Comparison of ENCODE assay signal across 37 cellular contexts in the genomic region with DNA sequence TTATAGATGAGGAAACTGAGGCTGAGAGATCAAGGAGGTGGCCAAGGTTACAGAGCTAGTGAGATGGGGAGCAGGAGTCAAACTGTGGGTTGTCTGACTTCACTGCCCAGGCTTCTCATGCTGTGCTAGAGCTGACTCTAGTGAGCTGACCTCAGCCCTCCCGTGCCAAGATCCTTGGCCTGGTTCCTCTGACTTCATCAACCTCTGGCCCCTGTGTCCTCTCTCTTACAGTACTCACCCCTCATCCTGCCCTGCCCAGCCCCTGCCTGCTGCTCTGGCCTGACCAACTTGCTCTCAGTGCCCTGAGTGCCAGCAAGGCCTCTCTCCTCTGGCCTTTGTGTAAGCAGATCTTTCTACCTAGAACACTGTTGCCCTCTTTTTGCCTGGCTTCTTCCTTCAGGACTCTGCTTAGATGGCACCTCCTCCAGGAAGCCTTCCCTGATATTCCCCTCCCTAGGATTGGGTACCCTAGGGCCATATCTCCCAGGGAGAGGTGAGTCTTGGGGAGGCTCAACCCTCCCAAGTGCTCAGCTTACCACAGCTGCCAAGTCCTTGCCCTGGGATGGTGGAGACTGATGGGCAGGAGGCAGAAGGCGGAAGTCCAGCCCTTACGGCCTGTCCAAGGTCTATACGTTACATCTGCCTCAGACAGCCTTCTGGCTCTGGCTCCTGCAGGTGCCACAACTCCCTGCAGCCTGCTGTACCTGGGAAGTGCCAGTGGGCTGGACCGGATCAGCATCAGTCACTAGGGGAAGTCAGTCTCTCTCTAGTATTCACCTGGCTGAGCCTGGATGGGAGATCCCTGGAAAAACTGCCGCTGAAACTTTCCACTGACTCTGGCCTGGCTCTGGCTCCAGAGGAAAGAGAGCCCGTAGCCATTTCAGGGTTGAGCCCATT. TPM values are rescaled to one million over a fixed set of nuclear protein-coding genes. Genes with fewer than 3 reads are reported as not detected.
DNase-seq lines count a peak whose midpoint lies in the region; ATAC-seq, FAIRE-seq and TF ChIP-seq lines count a peak whose summit lies in the region.
"Had no signal": no experiment of that assay in that cellular context is flagged by ENCODE, and none has a peak within 500 bp of the region (broad histone marks: within the 10 kb centered on the region; RNA-seq: fewer than 3 reads in every experiment).

No MANE protein-coding gene starts in this region.

- POLR2A ChIA-PET in MCF 10A (lab: Yijun Ruan, JAX), result no interaction called here
- POLR2A ChIA-PET in K562 (lab: Yijun Ruan, JAX), result no interaction called here

- DNase-seq in MCF 10A (ENCODE audit: unreplicated experiment) (no peak), mammary epithelial cell (no peak), K562 (ENCODE audit: extremely low read depth in 1 of 4, low spot score in 3 of 4) (no peak), left ventricle myocardium inferior (no peak), HCEC 1CT (no peak), NCI-H526 (lab: John Stamatoyannopoulos, UW) (no peak), dorsolateral prefrontal cortex (no peak)
- DNase-seq: activated CD4-positive, alpha-beta memory T cell treated with anti-CD3 and anti-CD28 coated beads for 36 hours; activated CD4-positive, CD25-positive, alpha-beta regulatory T cell treated with anti-CD3 and anti-CD28 coated beads, Interleukin-2, amount 50 U/mL, for 72 hours; activated CD8-positive, alpha-beta memory T cell treated with anti-CD3 and anti-CD28 coated beads, Interleukin-2, amount 50 U/mL, for 4 hours; activated naive CD4-positive, alpha-beta T cell treated with anti-CD3 and anti-CD28 coated beads for 36 hours; Caco-2; cerebellar nuclear complex; DMS79 treated with DMSO at 0.1 percent for 48 hours; gastrocnemius medialis; GDM1; hippocampal formation; immature natural killer cell; KBM-7; left colon; mesenchymal stem cell; MM.1S; NCI-H2029 treated with DMSO at 0.1 percent for 48 hours; NCI-H524 treated with DMSO at 0.1 percent for 48 hours; NK-92 treated with Interleukin-12 subunit alpha and Interleukin-12 subunit beta, amount 100 ng/mL, for 24 hours; sigmoid colon; stimulated activated CD4-positive, alpha-beta T cell treated with anti-CD3 and anti-CD28 coated beads, Interleukin-4, amount 100 ng/mL, for 1 hour; T-helper 17 cell had no signal

- H3K9me3 ChIP-seq in mammary epithelial cell (replicated peaks; ENCODE audit: insufficient read depth, low read length), result no peaks in the 10 kb centered on the region
- H3K9me3 ChIP-seq in K562 (replicated peaks; ENCODE audit: control insufficient read depth, insufficient read depth, low read depth, low read length), result no peaks in the 10 kb centered on the region
- H3K9me3 ChIP-seq in left ventricle myocardium inferior (replicated peaks), result no peaks in the 10 kb centered on the region
- H3K9me3 ChIP-seq: Caco-2, gastrocnemius medialis, sigmoid colon had no signal

- intact Hi-C loops in MCF 10A (cut with micrococcal nuclease), result no loop called here
- intact Hi-C loops in mammary epithelial cell (cut with micrococcal nuclease), result no loop called here
- intact Hi-C loops in K562 (cut with micrococcal nuclease), result no loop called here
- intact Hi-C loops in left ventricle myocardium inferior (cut with micrococcal nuclease), result no loop called here
- intact Hi-C loops in dorsolateral prefrontal cortex (cut with DNase I), result no loop called here

- CTCF ChIA-PET in MCF 10A (lab: Yijun Ruan, JAX) (interaction anchor here (0.8 to 1.6 kb wide), 2 partner anchors 17 to 150 kb away, joined by 3 to 9 read pairs; no protein-coding TSS in a partner anchor), mammary epithelial cell (lab: Charles Lee; ENCODE audit: low non-redundant PET) (no interaction called here), K562 (lab: Yijun Ruan, JAX; ENCODE audit: low intra/inter-chr PET ratio) (no interaction called here)

- H3K4me1 ChIP-seq in mammary epithelial cell (ENCODE audit: insufficient read depth, low read length), result no peaks in the 10 kb centered on the region
- no peaks in the 10 kb centered on the region; a peak in 1 of 5 replicates for H3K4me1 ChIP-seq in K562 (replicated peaks in 1 of 2; ENCODE audit: control insufficient read depth in 2 of 2, insufficient read depth in 2 of 2, low read length in 2 of 2)
- H3K4me1 ChIP-seq in left ventricle myocardium inferior, result peaks cover 81% of the 10 kb centered on the region
- H3K4me1 ChIP-seq: Caco-2, sigmoid colon had no signal

- TF ChIP-seq POLR2A in K562 (conservative IDR thresholded peaks at IDR 0.05), result no peak

- no peak for TF ChIP-seq EP300 in K562 (IDR thresholded peaks at IDR 0.05; ENCODE audit: low read length)

- no peaks in the 10 kb centered on the region for H3K9me3 Mint-ChIP-seq in MCF 10A (ENCODE audit: unreplicated experiment)
- H3K9me3 Mint-ChIP-seq in stimulated activated memory B cell treated with anti-CD40 and anti-IgM and Interleukin-4, amounts not matched to agents 10 μg/mL and 1 μg/mL and 100 μg/mL, for 72 hours, result no peaks in the 10 kb centered on the region
- H3K9me3 Mint-ChIP-seq: activated CD4-positive, alpha-beta memory T cell treated with anti-CD3 and anti-CD28 coated beads for 36 hours; activated naive CD4-positive, alpha-beta T cell treated with anti-CD3 and anti-CD28 coated beads for 36 hours; activated T-helper 1 cell treated with anti-CD3 and anti-CD28 coated beads, Interleukin-12 subunit alpha, Interleukin-12 subunit beta, Interleukin-2, Interleukin-4 antibody, amounts not matched to agents 30 ng/mL and 10 ng/mL and 1 ng/mL, durations not matched to agents 14 hours and 24 hours and 36 hours; immature natural killer cell had no signal

- in situ Hi-C loops in mammary epithelial cell (cut with MboI; ENCODE audit: low sequenced_read_pairs in 2 of 2), result no loop called here
- in situ Hi-C loops in K562 (cut with MboI), result no loop called here

- no peaks in the 10 kb centered on the region for H3K4me1 Mint-ChIP-seq in MCF 10A (ENCODE audit: insufficient read depth, unreplicated experiment)
- H3K4me1 Mint-ChIP-seq in stimulated activated memory B cell treated with anti-CD40 and anti-IgM and Interleukin-4, amounts not matched to agents 10 μg/mL and 1 μg/mL and 100 μg/mL, for 72 hours, result no peaks in the 10 kb centered on the region
- H3K4me1 Mint-ChIP-seq: immature natural killer cell, T-helper 17 cell had no signal

- H4K20me1 ChIP-seq in mammary epithelial cell (ENCODE audit: insufficient read depth, low read length) (no peaks in the 10 kb centered on the region), K562 (replicated peaks; ENCODE audit: control insufficient read depth, insufficient read depth, low read length) (no peaks in the 10 kb centered on the region)

- H3K27me3 ChIP-seq in mammary epithelial cell (ENCODE audit: insufficient read depth, low read length) (peaks cover 2% of the 10 kb centered on the region), K562 (ENCODE audit: control insufficient read depth in 2 of 2, insufficient read depth in 2 of 2, low read length in 2 of 2) (peaks cover 0 to 19% of the 10 kb centered on the region in 2 experiments; a peak in 3 of 5 replicates), left ventricle myocardium inferior (ENCODE audit: low read depth) (no peaks in the 10 kb centered on the region), dorsolateral prefrontal cortex (no peaks in the 10 kb centered on the region)
- H3K27me3 ChIP-seq: gastrocnemius medialis, sigmoid colon had no signal

- peak overlapping the region; percentile 29 for H3K27ac Mint-ChIP-seq in MCF 10A (ENCODE audit: low read depth, unreplicated experiment)
- H3K27ac Mint-ChIP-seq in stimulated activated memory B cell treated with anti-CD40 and anti-IgM and Interleukin-4, amounts not matched to agents 10 μg/mL and 1 μg/mL and 100 μg/mL, for 72 hours, result no peak overlapping the region
- H3K27ac Mint-ChIP-seq: activated CD4-positive, alpha-beta memory T cell treated with anti-CD3 and anti-CD28 coated beads for 36 hours; activated naive CD4-positive, alpha-beta T cell treated with anti-CD3 and anti-CD28 coated beads for 36 hours; activated T-helper 1 cell treated with anti-CD3 and anti-CD28 coated beads, Interleukin-12 subunit alpha, Interleukin-12 subunit beta, Interleukin-2, Interleukin-4 antibody, amounts not matched to agents 30 ng/mL and 10 ng/mL and 1 ng/mL, durations not matched to agents 14 hours and 24 hours and 36 hours; progenitor cell of endocrine pancreas; T-helper 17 cell; type B pancreatic cell had no signal

- 69% methylated on average over 7 of the region's 7 CpGs for WGBS in mammary epithelial cell (ENCODE audit: low coverage, missing lambda C conversion rate)
- WGBS in K562 (ENCODE audit: insufficient coverage, low coverage, missing lambda C conversion rate), result 0% methylated on average over 4 of the region's 7 CpGs

- dilution Hi-C loops in mammary epithelial cell (cut with HindIII; ENCODE audit: low sequenced_read_pairs), result no loop called here

- H3K4me3 ChIP-seq in mammary epithelial cell (replicated peaks in 1 of 3; ENCODE audit: insufficient read depth in 1 of 3, low read depth in 2 of 3, low read length in 3 of 3), result no peak overlapping the region
- no peak overlapping the region for H3K4me3 ChIP-seq in K562
- H3K4me3 ChIP-seq in left ventricle myocardium inferior, result no peak overlapping the region
- H3K4me3 ChIP-seq in dorsolateral prefrontal cortex, result no peak overlapping the region
- H3K4me3 ChIP-seq: gastrocnemius medialis, sigmoid colon had no signal

- H3K27ac ChIP-seq in mammary epithelial cell (ENCODE audit: insufficient read depth, low read depth, low read length) (no peak overlapping the region), K562 (ENCODE audit: extremely low read depth, low read depth, low read length) (no peak overlapping the region), left ventricle myocardium inferior (replicated peaks) (peak overlapping the region; percentile 81), dorsolateral prefrontal cortex (no peak overlapping the region)
- H3K27ac ChIP-seq: 22Rv1, C4-2B, gastrocnemius medialis, sigmoid colon had no signal

- H3K9me1 ChIP-seq in K562 (ENCODE audit: control insufficient read depth, insufficient read depth, low read length), result no peaks in the 10 kb centered on the region

- H3K79me2 ChIP-seq in mammary epithelial cell (ENCODE audit: insufficient read depth, low read length) (no peaks in the 10 kb centered on the region), K562 (ENCODE audit: control insufficient read depth, insufficient read depth, low read length) (no peaks in the 10 kb centered on the region)

- FAIRE-seq in K562 (lab: Jason Lieb, UNC), result no peak
- FAIRE-seq: TTC549 had no signal

- H3K36me3 ChIP-seq in mammary epithelial cell (ENCODE audit: insufficient read depth, low read length) (no peaks in the 10 kb centered on the region), K562 (ENCODE audit: control insufficient read depth, insufficient read depth, low read length) (no peaks in the 10 kb centered on the region), left ventricle myocardium inferior (no peaks in the 10 kb centered on the region)
- H3K36me3 ChIP-seq: gastrocnemius medialis, sigmoid colon had no signal

- H3K36me3 Mint-ChIP-seq in MCF 10A (ENCODE audit: insufficient read depth, unreplicated experiment), result peaks cover 6% of the 10 kb centered on the region
- H3K36me3 Mint-ChIP-seq in stimulated activated memory B cell treated with anti-CD40 and anti-IgM and Interleukin-4, amounts not matched to agents 10 μg/mL and 1 μg/mL and 100 μg/mL, for 72 hours, result no peaks in the 10 kb centered on the region
- H3K36me3 Mint-ChIP-seq: activated CD4-positive, alpha-beta memory T cell treated with anti-CD3 and anti-CD28 coated beads for 36 hours; immature natural killer cell; type B pancreatic cell had no signal

- no peak overlapping the region for H3K4me3 Mint-ChIP-seq in MCF 10A (ENCODE audit: unreplicated experiment)
- no peak overlapping the region for H3K4me3 Mint-ChIP-seq in stimulated activated memory B cell treated with anti-CD40 and anti-IgM and Interleukin-4, amounts not matched to agents 10 μg/mL and 1 μg/mL and 100 μg/mL, for 72 hours
- H3K4me3 Mint-ChIP-seq: activated CD4-positive, alpha-beta memory T cell treated with anti-CD3 and anti-CD28 coated beads for 36 hours; activated naive CD4-positive, alpha-beta T cell treated with anti-CD3 and anti-CD28 coated beads for 36 hours; activated T-helper 1 cell treated with anti-CD3 and anti-CD28 coated beads, Interleukin-12 subunit alpha, Interleukin-12 subunit beta, Interleukin-2, Interleukin-4 antibody, amounts not matched to agents 30 ng/mL and 10 ng/mL and 1 ng/mL, durations not matched to agents 14 hours and 24 hours and 36 hours; immature natural killer cell; T-helper 17 cell; type B pancreatic cell had no signal

- no peak for TF ChIP-seq CTCF in MCF 10A (IDR thresholded peaks at IDR 0.05; ENCODE audit: unreplicated experiment)
- TF ChIP-seq CTCF in mammary epithelial cell (conservative IDR thresholded peaks at IDR 0.05 in 1 of 2, IDR thresholded peaks at IDR 0.05 in 1 of 2; ENCODE audit: extremely low read depth in 1 of 2, insufficient read depth in 1 of 2, low read depth in 1 of 2, low read length in 2 of 2), result no peak
- no peak for TF ChIP-seq CTCF in K562 (IDR thresholded peaks at IDR 0.05 in 2 of 3, conservative IDR thresholded peaks at IDR 0.05 in 1 of 3; ENCODE audit: insufficient read depth in 2 of 3, low read depth in 1 of 3, low read length in 3 of 3)
- TF ChIP-seq CTCF in left ventricle myocardium inferior (IDR thresholded peaks at IDR 0.05; ENCODE audit: borderline replicate concordance), result no peak
- TF ChIP-seq CTCF in dorsolateral prefrontal cortex (IDR thresholded peaks at IDR 0.05 in 54 of 56, conservative IDR thresholded peaks at IDR 0.05 in 2 of 56; ENCODE audit: low read depth in 1 of 56, partially characterized antibody in 56 of 56), result no peak

- TF ChIP-seq RAD21 in K562 (CRISPR knock-in tag; conservative IDR thresholded peaks at IDR 0.05 in 1 of 2, IDR thresholded peaks at IDR 0.05 in 1 of 2), result no peak

- BruUV-seq in MCF 10A (replicated peaks; lab: Mats Ljungman, UMichigan) (no TSS peak), mammary epithelial cell (replicated peaks; lab: Mats Ljungman, UMichigan) (no TSS peak), K562 (replicated peaks; lab: Mats Ljungman, UMichigan) (no TSS peak)

- H3K4me2 ChIP-seq in mammary epithelial cell (ENCODE audit: insufficient read depth, low read depth, low read length) (no peak overlapping the region), K562 (ENCODE audit: insufficient read depth, low read length) (no peak overlapping the region)

- no peak for ATAC-seq in K562
- ATAC-seq in stimulated activated memory B cell treated with anti-CD40 and anti-IgM and Interleukin-4, amounts not matched to agents 10 μg/mL and 1 μg/mL and 100 μg/mL, for 72 hours, result peak; percentile 22
- ATAC-seq: gastrocnemius medialis, left colon, SK-N-SH treated with all-trans-retinoic acid at 6 μM for 48 hours, T-helper 17 cell had no signal

- no peak overlapping the region for H3K9ac ChIP-seq in mammary epithelial cell (ENCODE audit: insufficient read depth, low read length)
- H3K9ac ChIP-seq in K562 (ENCODE audit: insufficient read depth in 1 of 2, low read depth in 2 of 2, low read length in 2 of 2), result no peak overlapping the region

- no peaks in the 10 kb centered on the region for H3K27me3 Mint-ChIP-seq in MCF 10A (ENCODE audit: insufficient read depth, unreplicated experiment)
- peaks cover 26% of the 10 kb centered on the region for H3K27me3 Mint-ChIP-seq in stimulated activated memory B cell treated with anti-CD40 and anti-IgM and Interleukin-4, amounts not matched to agents 10 μg/mL and 1 μg/mL and 100 μg/mL, for 72 hours
- H3K27me3 Mint-ChIP-seq: T-helper 17 cell had no signal

- no peak overlapping the region for H2AFZ ChIP-seq in mammary epithelial cell (ENCODE audit: low read depth, low read length)
- no peak overlapping the region for H2AFZ ChIP-seq in K562 (ENCODE audit: low read depth, low read length)

RNA-seq across cellular contexts. Expression of a gene that starts 36.3 kb away (rescaled TPM):
- total RNA-seq in MCF 10A (2022), result not detected in 2 replicates
- total RNA-seq in mammary epithelial cell, result under 1 TPM in 1 of 2 donors, not detected in 1; under 0.01 TPM
- polyA plus RNA-seq in mammary epithelial cell, result not detected
- not detected for polyA minus RNA-seq in mammary epithelial cell
- not detected in 2 replicates for total RNA-seq in K562 (2011; cell fraction: chromatin; rRNA removed; ENCODE audit: low replicate concordance)
- total RNA-seq in K562 (2011; cell fraction: nucleolus; rRNA removed), result not detected in 2 replicates
- total RNA-seq in K562 (2011; cell fraction: nucleoplasm; rRNA removed), result not detected in 2 replicates
- not detected in 2 replicates for total RNA-seq in K562 (2014; rRNA removed)
- total RNA-seq in K562 (2014; rRNA removed; fragmentation: Illumina TruSeq; extraction: Trizol), result not detected in 2 replicates
- total RNA-seq in K562 (2015; rRNA removed; fragmentation: Illumina TruSeq; extraction: Trizol), result not detected in 2 replicates
- total RNA-seq in K562 (2021), result 0.07 TPM in 1 of 2 replicates, not detected in the other
- not detected in 2 replicates for polyA plus RNA-seq in K562 (2011; rRNA removed)
- polyA plus RNA-seq in K562 (2011; cell fraction: cytosol; rRNA removed), result not detected in 2 replicates
- polyA plus RNA-seq in K562 (2011; cell fraction: nucleus; rRNA removed), result not detected in 2 replicates
- not detected in 2 replicates for polyA plus RNA-seq in K562 (2012)
- not detected in 2 replicates for polyA plus RNA-seq in K562 (2014; fragmentation: Illumina TruSeq; extraction: Trizol)
- not detected for polyA plus RNA-seq in K562 (2014; fragmentation: Nextera tagmentation; extraction: Ambion mirVana)
- polyA plus RNA-seq in K562 (2014; rRNA removed), result not detected in 2 replicates
- polyA minus RNA-seq in K562 (2011; rRNA and poly(A)+ RNA removed), result not detected in 2 replicates
- polyA minus RNA-seq in K562 (2011; cell fraction: cytosol; rRNA and poly(A)+ RNA removed), result not detected in 2 replicates
- polyA minus RNA-seq in K562 (2011; cell fraction: nucleus; rRNA and poly(A)+ RNA removed), result not detected in 2 replicates
- 115 TPM for total RNA-seq in left ventricle myocardium inferior
- 1,000 to 10,000 TPM in 22 of 120 experiments, 100 to 1,000 TPM in 98; 392 to 2,029 (median 764) TPM for total RNA-seq in dorsolateral prefrontal cortex
- total RNA-seq: activated CD4-positive, alpha-beta memory T cell treated with anti-CD3 and anti-CD28 coated beads for 36 hours; activated naive CD4-positive, alpha-beta T cell treated with anti-CD3 and anti-CD28 coated beads for 36 hours; activated T-helper 1 cell treated with anti-CD3 and anti-CD28 coated beads, Interleukin-12 subunit alpha, Interleukin-12 subunit beta, Interleukin-2, Interleukin-4 antibody, amounts not matched to agents 30 ng/mL and 10 ng/mL and 1 ng/mL, durations not matched to agents 14 hours and 24 hours and 36 hours; Caco-2; progenitor cell of endocrine pancreas; T-helper 17 cell had no signal
- polyA plus RNA-seq: immature natural killer cell had no signal

RNA-seq across cellular contexts. Expression of a gene that starts 53.1 kb away (rescaled TPM):
- not detected in 2 replicates for total RNA-seq in MCF 10A (2022)
- not detected for total RNA-seq in mammary epithelial cell
- not detected for polyA plus RNA-seq in mammary epithelial cell
- polyA minus RNA-seq in mammary epithelial cell, result not detected
- not detected in 2 replicates for total RNA-seq in K562 (2011; cell fraction: chromatin; rRNA removed; ENCODE audit: low replicate concordance)
- not detected in 2 replicates for total RNA-seq in K562 (2011; cell fraction: nucleolus; rRNA removed)
- not detected in 2 replicates for total RNA-seq in K562 (2011; cell fraction: nucleoplasm; rRNA removed)
- not detected in 2 replicates for total RNA-seq in K562 (2014; rRNA removed)
- total RNA-seq in K562 (2014; rRNA removed; fragmentation: Illumina TruSeq; extraction: Trizol), result not detected in 2 replicates
- not detected in 2 replicates for total RNA-seq in K562 (2015; rRNA removed; fragmentation: Illumina TruSeq; extraction: Trizol)
- 0.49 TPM in 1 of 2 replicates, not detected in the other for total RNA-seq in K562 (2021)
- 0.16 TPM in 1 of 2 replicates, not detected in the other for polyA plus RNA-seq in K562 (2011; rRNA removed)
- 0.04 TPM in 1 of 2 replicates, not detected in the other for polyA plus RNA-seq in K562 (2011; cell fraction: cytosol; rRNA removed)
- polyA plus RNA-seq in K562 (2011; cell fraction: nucleus; rRNA removed), result 0.17 and 0.30 TPM in 2 replicates
- not detected in 2 replicates for polyA plus RNA-seq in K562 (2012)
- polyA plus RNA-seq in K562 (2014; fragmentation: Illumina TruSeq; extraction: Trizol), result not detected in 2 replicates
- polyA plus RNA-seq in K562 (2014; fragmentation: Nextera tagmentation; extraction: Ambion mirVana), result not detected
- polyA plus RNA-seq in K562 (2014; rRNA removed), result 0.43 TPM in 1 of 2 replicates, not detected in the other
- polyA minus RNA-seq in K562 (2011; rRNA and poly(A)+ RNA removed), result not detected in 2 replicates
- not detected in 2 replicates for polyA minus RNA-seq in K562 (2011; cell fraction: cytosol; rRNA and poly(A)+ RNA removed)
- polyA minus RNA-seq in K562 (2011; cell fraction: nucleus; rRNA and poly(A)+ RNA removed), result not detected in 2 replicates
- total RNA-seq in left ventricle myocardium inferior, result 0.16 TPM
- under 1 TPM in 7 of 120 experiments, not detected in 113; 0.36 to 0.82 (median 0.44) TPM for total RNA-seq in dorsolateral prefrontal cortex
- total RNA-seq: activated CD4-positive, alpha-beta memory T cell treated with anti-CD3 and anti-CD28 coated beads for 36 hours; activated naive CD4-positive, alpha-beta T cell treated with anti-CD3 and anti-CD28 coated beads for 36 hours; activated T-helper 1 cell treated with anti-CD3 and anti-CD28 coated beads, Interleukin-12 subunit alpha, Interleukin-12 subunit beta, Interleukin-2, Interleukin-4 antibody, amounts not matched to agents 30 ng/mL and 10 ng/mL and 1 ng/mL, durations not matched to agents 14 hours and 24 hours and 36 hours; Caco-2; fibroblast of lung; progenitor cell of endocrine pancreas; T-helper 17 cell had no signal
- polyA plus RNA-seq: fibroblast of lung, immature natural killer cell had no signal

Comparison
In these comparisons a context has a peak if more than half of its experiments do, and no peak if none do; other contexts are left out.
1. RNA of a gene that starts 36.3 kb away (total RNA-seq): 392 to 2,029 TPM in dorsolateral prefrontal cortex and 115 TPM in left ventricle myocardium inferior (single experiment); not detected in MCF 10A, under 0.01 TPM in mammary epithelial cell and 0.07 TPM in K562; every median in the first group is over 100 times any median in the second.